ENCODE assay signal across 1 cellular context in the genomic region with DNA sequence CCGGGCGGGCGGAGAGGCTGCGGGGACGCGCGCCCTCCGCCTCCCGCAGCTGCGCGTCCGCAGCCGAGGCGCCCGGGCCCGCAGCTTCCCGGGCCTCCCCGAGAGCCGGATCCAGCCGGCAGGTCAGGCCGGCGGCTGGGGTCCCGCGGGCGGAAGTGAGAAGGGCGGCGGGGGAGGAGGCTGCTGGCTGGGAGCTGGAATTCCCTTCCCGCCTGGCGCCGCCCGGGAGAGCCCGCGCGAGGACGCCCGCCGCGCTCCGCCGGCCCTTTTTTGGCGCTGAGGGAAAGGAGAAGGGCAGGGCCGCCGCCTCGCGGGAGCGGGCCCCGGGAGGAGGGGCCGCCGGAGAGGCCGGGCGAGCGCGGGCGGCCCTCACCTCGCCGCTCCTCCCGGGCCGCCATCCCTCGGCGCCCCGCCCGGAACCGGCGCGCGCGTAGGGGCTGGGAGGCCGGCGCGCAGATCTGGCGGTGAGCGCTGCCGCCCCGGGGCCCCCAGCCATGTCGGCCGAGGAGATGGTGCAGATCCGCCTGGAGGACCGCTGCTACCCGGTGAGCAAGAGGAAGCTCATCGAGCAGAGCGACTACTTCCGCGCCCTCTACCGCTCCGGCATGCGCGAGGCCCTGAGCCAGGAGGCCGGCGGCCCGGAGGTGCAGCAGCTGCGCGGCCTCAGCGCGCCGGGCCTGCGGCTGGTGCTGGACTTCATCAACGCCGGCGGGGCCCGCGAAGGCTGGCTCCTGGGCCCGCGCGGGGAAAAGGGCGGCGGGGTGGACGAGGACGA.
TF ChIP-seq lines count a peak whose summit lies in the region.

A gene with protein sequence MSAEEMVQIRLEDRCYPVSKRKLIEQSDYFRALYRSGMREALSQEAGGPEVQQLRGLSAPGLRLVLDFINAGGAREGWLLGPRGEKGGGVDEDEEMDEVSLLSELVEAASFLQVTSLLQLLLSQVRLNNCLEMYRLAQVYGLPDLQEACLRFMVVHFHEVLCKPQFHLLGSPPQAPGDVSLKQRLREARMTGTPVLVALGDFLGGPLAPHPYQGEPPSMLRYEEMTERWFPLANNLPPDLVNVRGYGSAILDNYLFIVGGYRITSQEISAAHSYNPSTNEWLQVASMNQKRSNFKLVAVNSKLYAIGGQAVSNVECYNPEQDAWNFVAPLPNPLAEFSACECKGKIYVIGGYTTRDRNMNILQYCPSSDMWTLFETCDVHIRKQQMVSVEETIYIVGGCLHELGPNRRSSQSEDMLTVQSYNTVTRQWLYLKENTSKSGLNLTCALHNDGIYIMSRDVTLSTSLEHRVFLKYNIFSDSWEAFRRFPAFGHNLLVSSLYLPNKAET (plus strand): TSS at position 397 of the 775 bp plus-strand sequence. CDS start 98 bp downstream, at position 495.
A gene (minus strand): TSS at position 400 of the 775 bp plus-strand sequence. CDS start 8,960 bp downstream, outside the sequence.

TF ChIP-seq in HepG2, 621 proteins besides CTCF, POLR2A, EP300 and RAD21 (continued from another document and continues in another):
- TF ChIP-seq, protein P1, sequence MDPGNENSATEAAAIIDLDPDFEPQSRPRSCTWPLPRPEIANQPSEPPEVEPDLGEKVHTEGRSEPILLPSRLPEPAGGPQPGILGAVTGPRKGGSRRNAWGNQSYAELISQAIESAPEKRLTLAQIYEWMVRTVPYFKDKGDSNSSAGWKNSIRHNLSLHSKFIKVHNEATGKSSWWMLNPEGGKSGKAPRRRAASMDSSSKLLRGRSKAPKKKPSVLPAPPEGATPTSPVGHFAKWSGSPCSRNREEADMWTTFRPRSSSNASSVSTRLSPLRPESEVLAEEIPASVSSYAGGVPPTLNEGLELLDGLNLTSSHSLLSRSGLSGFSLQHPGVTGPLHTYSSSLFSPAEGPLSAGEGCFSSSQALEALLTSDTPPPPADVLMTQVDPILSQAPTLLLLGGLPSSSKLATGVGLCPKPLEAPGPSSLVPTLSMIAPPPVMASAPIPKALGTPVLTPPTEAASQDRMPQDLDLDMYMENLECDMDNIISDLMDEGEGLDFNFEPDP (CRISPR knock-in tag; conservative IDR thresholded peaks at IDR 0.05) = 0 out of 2 replicates have a peak, but pooled peaks have one; percentile 23
- TF ChIP-seq TARDBP (CRISPR knock-in tag; IDR thresholded peaks at IDR 0.05) = no peak
- peak; percentile 34 for TF ChIP-seq GABPA (IDR thresholded peaks at IDR 0.05; ENCODE audit: low read depth, low read length)
- TF ChIP-seq GABPA (CRISPR knock-in tag; IDR thresholded peaks at IDR 0.05; ENCODE audit: low read depth) = peak; percentile 41; the same call in 1 of the 2 replicates
- TF ChIP-seq, protein P2, sequence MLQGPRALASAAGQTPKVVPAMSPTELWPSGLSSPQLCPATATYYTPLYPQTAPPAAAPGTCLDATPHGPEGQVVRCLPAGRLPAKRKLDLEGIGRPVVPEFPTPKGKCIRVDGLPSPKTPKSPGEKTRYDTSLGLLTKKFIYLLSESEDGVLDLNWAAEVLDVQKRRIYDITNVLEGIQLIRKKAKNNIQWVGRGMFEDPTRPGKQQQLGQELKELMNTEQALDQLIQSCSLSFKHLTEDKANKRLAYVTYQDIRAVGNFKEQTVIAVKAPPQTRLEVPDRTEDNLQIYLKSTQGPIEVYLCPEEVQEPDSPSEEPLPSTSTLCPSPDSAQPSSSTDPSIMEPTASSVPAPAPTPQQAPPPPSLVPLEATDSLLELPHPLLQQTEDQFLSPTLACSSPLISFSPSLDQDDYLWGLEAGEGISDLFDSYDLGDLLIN (CRISPR knock-in tag; IDR thresholded peaks at IDR 0.05; ENCODE audit: borderline replicate concordance) = 0 out of 2 replicates have a peak, but pooled peaks have one; percentile 31
- TF ChIP-seq ETV5 (CRISPR knock-in tag; IDR thresholded peaks at IDR 0.05; ENCODE audit: borderline replicate concordance) = peak; percentile 42; the same call in 1 of the 2 replicates
- TF ChIP-seq MTF1 (CRISPR knock-in tag; IDR thresholded peaks at IDR 0.05) = 0 out of 2 replicates have a peak, but pooled peaks have one; percentile 48
- TF ChIP-seq, protein P3, sequence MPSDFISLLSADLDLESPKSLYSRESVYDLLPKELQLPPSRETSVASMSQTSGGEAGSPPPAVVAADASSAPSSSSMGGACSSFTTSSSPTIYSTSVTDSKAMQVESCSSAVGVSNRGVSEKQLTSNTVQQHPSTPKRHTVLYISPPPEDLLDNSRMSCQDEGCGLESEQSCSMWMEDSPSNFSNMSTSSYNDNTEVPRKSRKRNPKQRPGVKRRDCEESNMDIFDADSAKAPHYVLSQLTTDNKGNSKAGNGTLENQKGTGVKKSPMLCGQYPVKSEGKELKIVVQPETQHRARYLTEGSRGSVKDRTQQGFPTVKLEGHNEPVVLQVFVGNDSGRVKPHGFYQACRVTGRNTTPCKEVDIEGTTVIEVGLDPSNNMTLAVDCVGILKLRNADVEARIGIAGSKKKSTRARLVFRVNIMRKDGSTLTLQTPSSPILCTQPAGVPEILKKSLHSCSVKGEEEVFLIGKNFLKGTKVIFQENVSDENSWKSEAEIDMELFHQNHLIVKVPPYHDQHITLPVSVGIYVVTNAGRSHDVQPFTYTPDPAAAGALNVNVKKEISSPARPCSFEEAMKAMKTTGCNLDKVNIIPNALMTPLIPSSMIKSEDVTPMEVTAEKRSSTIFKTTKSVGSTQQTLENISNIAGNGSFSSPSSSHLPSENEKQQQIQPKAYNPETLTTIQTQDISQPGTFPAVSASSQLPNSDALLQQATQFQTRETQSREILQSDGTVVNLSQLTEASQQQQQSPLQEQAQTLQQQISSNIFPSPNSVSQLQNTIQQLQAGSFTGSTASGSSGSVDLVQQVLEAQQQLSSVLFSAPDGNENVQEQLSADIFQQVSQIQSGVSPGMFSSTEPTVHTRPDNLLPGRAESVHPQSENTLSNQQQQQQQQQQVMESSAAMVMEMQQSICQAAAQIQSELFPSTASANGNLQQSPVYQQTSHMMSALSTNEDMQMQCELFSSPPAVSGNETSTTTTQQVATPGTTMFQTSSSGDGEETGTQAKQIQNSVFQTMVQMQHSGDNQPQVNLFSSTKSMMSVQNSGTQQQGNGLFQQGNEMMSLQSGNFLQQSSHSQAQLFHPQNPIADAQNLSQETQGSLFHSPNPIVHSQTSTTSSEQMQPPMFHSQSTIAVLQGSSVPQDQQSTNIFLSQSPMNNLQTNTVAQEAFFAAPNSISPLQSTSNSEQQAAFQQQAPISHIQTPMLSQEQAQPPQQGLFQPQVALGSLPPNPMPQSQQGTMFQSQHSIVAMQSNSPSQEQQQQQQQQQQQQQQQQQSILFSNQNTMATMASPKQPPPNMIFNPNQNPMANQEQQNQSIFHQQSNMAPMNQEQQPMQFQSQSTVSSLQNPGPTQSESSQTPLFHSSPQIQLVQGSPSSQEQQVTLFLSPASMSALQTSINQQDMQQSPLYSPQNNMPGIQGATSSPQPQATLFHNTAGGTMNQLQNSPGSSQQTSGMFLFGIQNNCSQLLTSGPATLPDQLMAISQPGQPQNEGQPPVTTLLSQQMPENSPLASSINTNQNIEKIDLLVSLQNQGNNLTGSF (CRISPR knock-in tag; IDR thresholded peaks at IDR 0.05) = 0 out of 2 replicates have a peak, but pooled peaks have one; percentile 71
- TF ChIP-seq, protein P4, sequence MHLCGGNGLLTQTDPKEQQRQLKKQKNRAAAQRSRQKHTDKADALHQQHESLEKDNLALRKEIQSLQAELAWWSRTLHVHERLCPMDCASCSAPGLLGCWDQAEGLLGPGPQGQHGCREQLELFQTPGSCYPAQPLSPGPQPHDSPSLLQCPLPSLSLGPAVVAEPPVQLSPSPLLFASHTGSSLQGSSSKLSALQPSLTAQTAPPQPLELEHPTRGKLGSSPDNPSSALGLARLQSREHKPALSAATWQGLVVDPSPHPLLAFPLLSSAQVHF (CRISPR knock-in tag; IDR thresholded peaks at IDR 0.05) = 0 out of 2 replicates have a peak, but pooled peaks have one; percentile 22
- TF ChIP-seq HOXA3 (CRISPR knock-in tag; IDR thresholded peaks at IDR 0.05) = peak; percentile 19; the same call in 1 of the 2 replicates
- no peak for TF ChIP-seq ELF1 (CRISPR knock-in tag; IDR thresholded peaks at IDR 0.05)
- TF ChIP-seq SAFB2 (CRISPR knock-in tag; IDR thresholded peaks at IDR 0.05; ENCODE audit: borderline replicate concordance, low read depth) = peak; percentile 43; the same call in 1 of the 2 replicates
- TF ChIP-seq ZEB1 (IDR thresholded peaks at IDR 0.05; ENCODE audit: insufficient replicate concordance, low read depth) = no peak
- 0 out of 2 replicates have a peak, but pooled peaks have one; percentile 47 for TF ChIP-seq ZNF83 (CRISPR knock-in tag; IDR thresholded peaks at IDR 0.05; ENCODE audit: borderline replicate concordance)
- peak; percentile 65 for TF ChIP-seq AGO2 (optimal IDR thresholded peaks at IDR 0.05; ENCODE audit: low read depth, low read length)
- peak; percentile 34; the same call in 1 of the 2 replicates for TF ChIP-seq ZNF431 (CRISPR knock-in tag; IDR thresholded peaks at IDR 0.05; ENCODE audit: borderline replicate concordance, low read depth)
- TF ChIP-seq PHF8 (CRISPR knock-in tag; IDR thresholded peaks at IDR 0.05) = peak; percentile 73
- TF ChIP-seq DMAP1 (CRISPR knock-in tag; IDR thresholded peaks at IDR 0.05) = peak; percentile 48; the same call in 1 of the 2 replicates
- TF ChIP-seq ZNF20 (CRISPR knock-in tag; IDR thresholded peaks at IDR 0.05) = no peak
- TF ChIP-seq THAP11 (CRISPR knock-in tag; IDR thresholded peaks at IDR 0.05) = peak; percentile 14; the same call in 1 of the 2 replicates
- TF ChIP-seq ZNF446 (CRISPR knock-in tag; IDR thresholded peaks at IDR 0.05) = 0 out of 2 replicates have a peak, but pooled peaks have one; percentile 38
- TF ChIP-seq HOXD1 (CRISPR knock-in tag; IDR thresholded peaks at IDR 0.05) = 0 out of 2 replicates have a peak, but pooled peaks have one; percentile 25
- TF ChIP-seq, protein P5, sequence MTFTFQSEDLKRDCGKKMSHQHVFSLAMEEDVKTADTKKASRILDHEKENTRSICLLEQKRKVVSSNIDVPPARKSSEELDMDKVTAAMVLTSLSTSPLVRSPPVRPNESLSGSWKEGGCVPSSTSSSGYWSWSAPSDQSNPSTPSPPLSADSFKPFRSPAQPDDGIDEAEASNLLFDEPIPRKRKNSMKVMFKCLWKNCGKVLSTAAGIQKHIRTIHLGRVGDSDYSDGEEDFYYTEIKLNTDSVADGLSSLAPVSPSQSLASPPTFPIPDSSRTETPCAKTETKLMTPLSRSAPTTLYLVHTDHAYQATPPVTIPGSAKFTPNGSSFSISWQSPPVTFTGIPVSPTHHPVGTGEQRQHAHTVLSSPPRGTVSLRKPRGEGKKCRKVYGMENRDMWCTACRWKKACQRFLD (CRISPR knock-in tag; IDR thresholded peaks at IDR 0.05; ENCODE audit: borderline replicate concordance) = peak; percentile 76
- peak; percentile 60; the same call in 1 of the 2 replicates for TF ChIP-seq SNAI1 (CRISPR knock-in tag; IDR thresholded peaks at IDR 0.05; ENCODE audit: borderline replicate concordance)
- TF ChIP-seq, protein P6, sequence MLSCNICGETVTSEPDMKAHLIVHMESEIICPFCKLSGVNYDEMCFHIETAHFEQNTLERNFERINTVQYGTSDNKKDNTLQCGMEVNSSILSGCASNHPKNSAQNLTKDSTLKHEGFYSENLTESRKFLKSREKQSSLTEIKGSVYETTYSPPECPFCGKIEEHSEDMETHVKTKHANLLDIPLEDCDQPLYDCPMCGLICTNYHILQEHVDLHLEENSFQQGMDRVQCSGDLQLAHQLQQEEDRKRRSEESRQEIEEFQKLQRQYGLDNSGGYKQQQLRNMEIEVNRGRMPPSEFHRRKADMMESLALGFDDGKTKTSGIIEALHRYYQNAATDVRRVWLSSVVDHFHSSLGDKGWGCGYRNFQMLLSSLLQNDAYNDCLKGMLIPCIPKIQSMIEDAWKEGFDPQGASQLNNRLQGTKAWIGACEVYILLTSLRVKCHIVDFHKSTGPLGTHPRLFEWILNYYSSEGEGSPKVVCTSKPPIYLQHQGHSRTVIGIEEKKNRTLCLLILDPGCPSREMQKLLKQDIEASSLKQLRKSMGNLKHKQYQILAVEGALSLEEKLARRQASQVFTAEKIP (CRISPR knock-in tag; IDR thresholded peaks at IDR 0.05; ENCODE audit: borderline replicate concordance) = no peak
- TF ChIP-seq ZNF747 (CRISPR knock-in tag; IDR thresholded peaks at IDR 0.05; ENCODE audit: borderline replicate concordance) = no peak
- peak; percentile 70; the same call in 1 of the 2 replicates for TF ChIP-seq ZC3H13 (CRISPR knock-in tag; IDR thresholded peaks at IDR 0.05)
- TF ChIP-seq, protein P7, sequence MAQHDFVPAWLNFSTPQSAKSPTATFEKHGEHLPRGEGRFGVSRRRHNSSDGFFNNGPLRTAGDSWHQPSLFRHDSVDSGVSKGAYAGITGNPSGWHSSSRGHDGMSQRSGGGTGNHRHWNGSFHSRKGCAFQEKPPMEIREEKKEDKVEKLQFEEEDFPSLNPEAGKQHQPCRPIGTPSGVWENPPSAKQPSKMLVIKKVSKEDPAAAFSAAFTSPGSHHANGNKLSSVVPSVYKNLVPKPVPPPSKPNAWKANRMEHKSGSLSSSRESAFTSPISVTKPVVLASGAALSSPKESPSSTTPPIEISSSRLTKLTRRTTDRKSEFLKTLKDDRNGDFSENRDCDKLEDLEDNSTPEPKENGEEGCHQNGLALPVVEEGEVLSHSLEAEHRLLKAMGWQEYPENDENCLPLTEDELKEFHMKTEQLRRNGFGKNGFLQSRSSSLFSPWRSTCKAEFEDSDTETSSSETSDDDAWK (CRISPR knock-in tag; IDR thresholded peaks at IDR 0.05) = no peak
- peak; percentile 48; the same call in 1 of the 2 replicates for TF ChIP-seq ZNF589 (CRISPR knock-in tag; conservative IDR thresholded peaks at IDR 0.05)
- TF ChIP-seq ERF (CRISPR knock-in tag; IDR thresholded peaks at IDR 0.05) = peak; percentile 21; the same call in 1 of the 2 replicates
- peak; percentile 87; the same call in 1 of the 2 replicates for TF ChIP-seq ZNF333 (CRISPR knock-in tag; IDR thresholded peaks at IDR 0.05; ENCODE audit: borderline replicate concordance)
- peak; percentile 40; the same call in 1 of the 2 replicates for TF ChIP-seq KDM2A (CRISPR knock-in tag; IDR thresholded peaks at IDR 0.05; ENCODE audit: borderline replicate concordance, low read depth)
- peak; percentile 75 for TF ChIP-seq RBFOX2 (IDR thresholded peaks at IDR 0.05; ENCODE audit: low read depth, low read length)
- 0 out of 2 replicates have a peak, but pooled peaks have one; percentile 46 for TF ChIP-seq ZSCAN30 (CRISPR knock-in tag; IDR thresholded peaks at IDR 0.05)
- 0 out of 2 replicates have a peak, but pooled peaks have one; percentile 7 for TF ChIP-seq ZNF629 (CRISPR knock-in tag; conservative IDR thresholded peaks at IDR 0.05)
- TF ChIP-seq MTA1 (CRISPR knock-in tag; IDR thresholded peaks at IDR 0.05; ENCODE audit: borderline replicate concordance) = no peak
- TF ChIP-seq GABPB1 (CRISPR knock-in tag; IDR thresholded peaks at IDR 0.05) = peak; percentile 76
- 0 out of 2 replicates have a peak, but pooled peaks have one; percentile 51 for TF ChIP-seq XBP1 (CRISPR knock-in tag; IDR thresholded peaks at IDR 0.05)
- peak; percentile 95 for TF ChIP-seq ZFY (CRISPR knock-in tag; IDR thresholded peaks at IDR 0.05)
- 0 out of 2 replicates have a peak, but pooled peaks have one; percentile 37 for TF ChIP-seq RARA (CRISPR knock-in tag; IDR thresholded peaks at IDR 0.05)
- TF ChIP-seq MXD4 (CRISPR knock-in tag; IDR thresholded peaks at IDR 0.05) = 0 out of 2 replicates have a peak, but pooled peaks have one; percentile 58
- TF ChIP-seq ZNF256 (CRISPR knock-in tag; conservative IDR thresholded peaks at IDR 0.05) = peak; percentile 18; the same call in 1 of the 2 replicates
- peak; percentile 87 for TF ChIP-seq ZMAT3 (CRISPR knock-in tag; conservative IDR thresholded peaks at IDR 0.05)
- TF ChIP-seq ZNF253 (CRISPR knock-in tag; IDR thresholded peaks at IDR 0.05; ENCODE audit: borderline replicate concordance) = 0 out of 2 replicates have a peak, but pooled peaks have one; percentile 31
- TF ChIP-seq ZNF670 (CRISPR knock-in tag; IDR thresholded peaks at IDR 0.05; ENCODE audit: borderline replicate concordance) = no peak; the same call in 1 of the 2 replicates
- TF ChIP-seq ZNF430 (CRISPR knock-in tag; IDR thresholded peaks at IDR 0.05) = no peak; the same call in 1 of the 2 replicates
- no peak for TF ChIP-seq MAF1 (CRISPR knock-in tag; IDR thresholded peaks at IDR 0.05; ENCODE audit: borderline replicate concordance)
